9 cellular contexts compared by ENCODE assay signal in the genomic region with DNA sequence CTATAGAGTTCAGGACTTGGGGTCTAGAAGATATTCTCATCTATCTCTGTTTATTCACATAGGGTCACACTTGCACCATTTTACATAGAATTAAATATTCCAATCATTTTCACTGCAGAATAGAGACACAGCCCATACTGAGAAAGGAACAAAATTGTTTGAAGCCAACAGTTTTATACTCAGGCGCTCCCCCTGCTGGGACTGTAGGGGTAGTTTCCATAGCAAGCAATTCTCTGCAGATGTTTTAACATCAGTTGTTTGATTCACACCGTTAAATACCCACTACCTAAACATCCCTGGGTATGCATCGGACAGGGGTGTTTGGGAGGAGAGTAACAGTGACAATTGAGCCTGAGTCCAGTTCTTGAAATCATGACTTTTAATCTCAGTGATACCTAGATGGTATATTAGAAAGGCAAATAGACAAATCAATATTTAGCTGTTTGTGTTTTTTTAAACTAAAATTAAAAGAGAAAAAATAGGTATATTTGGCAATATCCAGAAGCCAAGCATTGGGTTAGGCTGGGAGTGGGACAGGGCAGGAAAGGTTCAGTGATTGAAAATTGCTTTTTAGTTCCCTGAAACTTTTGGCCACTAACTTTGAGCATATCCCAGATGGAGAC. TPM values are rescaled to one million over a fixed set of nuclear protein-coding genes. Genes with fewer than 3 reads are reported as not detected.
DNase-seq lines count a peak whose midpoint lies in the region; ATAC-seq and TF ChIP-seq lines count a peak whose summit lies in the region.
"Had no signal": no experiment of that assay in that cellular context is flagged by ENCODE, and none has a peak within 500 bp of the region (broad histone marks: within the 10 kb centered on the region; RNA-seq: fewer than 3 reads in every experiment).

No MANE protein-coding gene starts in this region.

- H3K4me3 ChIP-seq in Peyer's patch (no peak overlapping the region), astrocyte of the spinal cord (ENCODE audit: low read depth, low read length) (no peak overlapping the region), left lung (no peak overlapping the region), upper lobe of left lung (no peak overlapping the region)
- H3K4me3 ChIP-seq: lung had no signal

- DNase-seq in COR-L47 (lab: John Stamatoyannopoulos, UW) (peak; percentile 18), H4 (ENCODE audit: low spot score) (peak; percentile 6), Peyer's patch (peak in 2 of 3 donors; percentile 49 to 67), astrocyte of the spinal cord (ENCODE audit: low read depth, low spot score) (peak; percentile 23), left lung (no peak), upper lobe of left lung (no peak)

- no peaks in the 10 kb centered on the region for H3K9me3 ChIP-seq in Peyer's patch
- no peaks in the 10 kb centered on the region for H3K9me3 ChIP-seq in left lung
- H3K9me3 ChIP-seq in upper lobe of left lung, result no peaks in the 10 kb centered on the region

- in situ Hi-C loops in astrocyte of the spinal cord (cut with HindIII; ENCODE audit: low sequenced_read_pairs), result no loop called here

- intact Hi-C loops in left lung (cut with DNase I), result no loop called here

- TF ChIP-seq CTCF in Peyer's patch (IDR thresholded peaks at IDR 0.05) (peak in 5 of 6 experiments; percentile 31 to 53 (median 49)), astrocyte of the spinal cord (IDR thresholded peaks at IDR 0.05; ENCODE audit: low read depth, low read length) (peak; percentile 74), left lung (IDR thresholded peaks at IDR 0.05) (peak; percentile 37 to 63), upper lobe of left lung (IDR thresholded peaks at IDR 0.05) (peak in 5 of 6 experiments; percentile 12 to 51 (median 34))

- no peak for TF ChIP-seq POLR2A in Peyer's patch (IDR thresholded peaks at IDR 0.05)
- TF ChIP-seq POLR2A in upper lobe of left lung (IDR thresholded peaks at IDR 0.05), result no peak

- ATAC-seq in left lung (peak; percentile 63), upper lobe of left lung (ENCODE audit: low FRiP score in 2 of 2) (no peak), HG03520 (IDR thresholded peaks at IDR 0.05; ENCODE audit: unreplicated experiment) (no peak), GM18873 (IDR thresholded peaks at IDR 0.05; ENCODE audit: low FRiP score, unreplicated experiment) (no peak)

- H3K4me1 ChIP-seq in Peyer's patch, result no peaks in the 10 kb centered on the region
- H3K4me1 ChIP-seq in left lung, result no peaks in the 10 kb centered on the region
- H3K4me1 ChIP-seq in upper lobe of left lung, result peaks cover 0 to 3% (median 0%) of the 10 kb centered on the region in 4 donors

- TF ChIP-seq EP300 in upper lobe of left lung (IDR thresholded peaks at IDR 0.05), result no peak

- 23 to 58% methylated on average over 2 to 3 of the region's 3 CpGs for WGBS in upper lobe of left lung, 2 donors

- H3K27me3 ChIP-seq in Peyer's patch, result no peaks in the 10 kb centered on the region
- H3K27me3 ChIP-seq in left lung, result no peaks in the 10 kb centered on the region
- no peaks in the 10 kb centered on the region for H3K27me3 ChIP-seq in upper lobe of left lung

- H3K36me3 ChIP-seq in Peyer's patch (peaks cover 0 to 7% (median 0%) of the 10 kb centered on the region in 3 donors), left lung (peaks cover 0 to 39% of the 10 kb centered on the region in 2 donors), upper lobe of left lung (peaks cover 0 to 29% (median 5%) of the 10 kb centered on the region in 4 donors)

- H3K27ac ChIP-seq in Peyer's patch (no peak overlapping the region), left lung (no peak overlapping the region), upper lobe of left lung (no peak overlapping the region)

RNA-seq across cellular contexts. Expression of a gene that starts 33.8 kb away (rescaled TPM):
- 1.8 and 2.7 TPM in 2 replicates for total RNA-seq in H4 (2014; rRNA removed; shearing (Covaris generic))
- total RNA-seq in Peyer's patch (10 to 100 TPM in 1 of 4 donors, 1 to 10 TPM in 3; 5.0 to 10.7 (median 6.6) TPM), left lung (10 to 100 TPM; 14.4 to 23.0 TPM), upper lobe of left lung (10 to 100 TPM; 24.6 to 66.0 (median 40.8) TPM)

Comparison
In these comparisons a context has a peak if more than half of its experiments do, and no peak if none do; other contexts are left out.
1. DNase-seq: peak in COR-L47 (single experiment), H4 (single experiment), Peyer's patch (2 of 3) and astrocyte of the spinal cord (single experiment); none in left lung (0 of 2) and upper lobe of left lung (0 of 2).
2. Peak in every context shown above with its lines, with median percentiles within 50 percentile points of each other: CTCF ChIP-seq.